34 cellular contexts compared by ENCODE assay signal in genomic region chrX:45154033-45154360, GRCh38. TPM values are rescaled to one million over a fixed set of nuclear protein-coding genes. Genes with fewer than 3 reads are reported as not detected.
"Had no signal": no experiment of that assay in that cellular context is flagged by ENCODE, and none has a peak within 500 bp of the region (broad histone marks: within the 10 kb centered on the region; RNA-seq: fewer than 3 reads in every experiment).

No MANE protein-coding gene starts in this region.

- H3K27ac Mint-ChIP-seq: activated CD4-positive, alpha-beta T cell treated with anti-CD3 and anti-CD28 coated beads, Interleukin-2, amount 10 ng/mL, durations not matched to agents 7 days and 5 days; activated CD8-positive, alpha-beta T cell treated with anti-CD3 and anti-CD28 coated beads, Interleukin-2, amount 10 ng/mL, durations not matched to agents 7 days and 5 days; activated naive CD4-positive, alpha-beta T cell treated with anti-CD3 and anti-CD28 coated beads, Interleukin-2, amount 50 U/mL, for 24 hours; activated T-cell treated with anti-CD3 and anti-CD28 coated beads, Interleukin-2, amount 50 U/mL, for 24 hours; activated T-helper 2 cell treated with anti-CD3 and anti-CD28 coated beads, Interferon-gamma antibody, Interleukin-2, Interleukin-4, amounts not matched to agents 10 μg/mL and 5 μg/mL and 100 μg/mL, durations not matched to agents 14 hours and 24 hours and 36 hours; T-helper 1 cell treated with Interleukin-12 subunit alpha and Interleukin-12 subunit beta and Interleukin-4 antibody, amounts not matched to agents 30 μg/mL and 1 μg/mL, for 36 hours; T-helper 2 cell treated with Interferon-gamma antibody and Interleukin-4, amounts not matched to agents 5 μg/mL and 100 μg/mL, for 36 hours had no signal

- H3K4me1 Mint-ChIP-seq: activated CD4-positive, alpha-beta T cell treated with anti-CD3 and anti-CD28 coated beads, Interleukin-2, amount 10 ng/mL, durations not matched to agents 7 days and 5 days; activated naive CD4-positive, alpha-beta T cell treated with anti-CD3 and anti-CD28 coated beads, Interleukin-2, amount 50 U/mL, for 24 hours; activated naive CD8-positive, alpha-beta T cell treated with anti-CD3 and anti-CD28 coated beads, Interleukin-2, amount 10 ng/mL, durations not matched to agents 7 days and 5 days had no signal

- H3K4me3 ChIP-seq: body of pancreas, Peyer's patch, SJSA1 had no signal

- DNase-seq: activated CD4-positive, alpha-beta T cell treated with anti-CD3 and anti-CD28 coated beads, Interleukin-2, amount 10 ng/mL, durations not matched to agents 7 days and 5 days; activated CD4-positive, alpha-beta T cell treated with anti-CD3 and anti-CD28 coated beads, Interleukin-2, amount 50 U/mL, for 48 hours; activated CD8-positive, alpha-beta T cell treated with anti-CD3 and anti-CD28 coated beads, Interleukin-2, amount 10 ng/mL, durations not matched to agents 7 days and 5 days; activated gamma-delta T cell; activated naive CD4-positive, alpha-beta T cell treated with Interleukin-2 at 50 U/mL for 16 hours; activated naive CD8-positive, alpha-beta T cell treated with anti-CD3 and anti-CD28 coated beads, Interleukin-2, amount 10 ng/mL, durations not matched to agents 7 days and 5 days; activated T-cell treated with anti-CD3 and anti-CD28 coated beads, Interleukin-2, amount 50 U/mL, for 24 hours; central memory CD4-positive, alpha-beta T cell; NCI-H1092 treated with DMSO at 0.1 percent for 48 hours; NCI-H1417; NCI-H146; NCI-H187; NCI-H2029 treated with DMSO at 0.1 percent for 48 hours; NCI-H2107; NCI-H2171; NCI-H510A; NCI-H526; NCI-H748 treated with DMSO at 0.1 percent for 48 hours; NK-92 treated with Interleukin-12 subunit alpha and Interleukin-12 subunit beta, amount 100 ng/mL, for 24 hours; PC-3; Peyer's patch; RPMI8226; SHP77 treated with DMSO at 0.1 percent for 48 hours; SK-N-SH had no signal

- ATAC-seq: activated CD8-positive, alpha-beta T cell treated with anti-CD3 and anti-CD28 coated beads, Interleukin-2, amount 10 ng/mL, durations not matched to agents 7 days and 5 days; body of pancreas; PC-3 had no signal

- H3K27me3 ChIP-seq: body of pancreas, Peyer's patch, SJSA1 had no signal

- H3K9me3 Mint-ChIP-seq: activated CD4-positive, alpha-beta T cell treated with anti-CD3 and anti-CD28 coated beads, Interleukin-2, amount 10 ng/mL, durations not matched to agents 7 days and 5 days; activated naive CD4-positive, alpha-beta T cell treated with anti-CD3 and anti-CD28 coated beads, Interleukin-2, amount 50 U/mL, for 24 hours; activated naive CD8-positive, alpha-beta T cell treated with anti-CD3 and anti-CD28 coated beads, Interleukin-2, amount 10 ng/mL, durations not matched to agents 7 days and 5 days; activated T-cell treated with anti-CD3 and anti-CD28 coated beads, Interleukin-2, amount 50 U/mL, for 24 hours; activated T-helper 2 cell treated with anti-CD3 and anti-CD28 coated beads, Interferon-gamma antibody, Interleukin-2, Interleukin-4, amounts not matched to agents 10 μg/mL and 5 μg/mL and 100 μg/mL, durations not matched to agents 14 hours and 24 hours and 36 hours; T-helper 1 cell treated with Interleukin-12 subunit alpha and Interleukin-12 subunit beta and Interleukin-4 antibody, amounts not matched to agents 30 μg/mL and 1 μg/mL, for 36 hours; T-helper 2 cell treated with Interferon-gamma antibody and Interleukin-4, amounts not matched to agents 5 μg/mL and 100 μg/mL, for 36 hours had no signal

- H3K27ac ChIP-seq: body of pancreas, KMS-11, Peyer's patch, SJSA1 had no signal

- H3K4me3 Mint-ChIP-seq: activated CD4-positive, alpha-beta T cell treated with anti-CD3 and anti-CD28 coated beads, Interleukin-2, amount 10 ng/mL, durations not matched to agents 7 days and 5 days; activated CD8-positive, alpha-beta T cell treated with anti-CD3 and anti-CD28 coated beads, Interleukin-2, amount 10 ng/mL, durations not matched to agents 7 days and 5 days; activated naive CD4-positive, alpha-beta T cell treated with anti-CD3 and anti-CD28 coated beads, Interleukin-2, amount 50 U/mL, for 24 hours; activated naive CD8-positive, alpha-beta T cell treated with anti-CD3 and anti-CD28 coated beads, Interleukin-2, amount 10 ng/mL, durations not matched to agents 7 days and 5 days; activated T-cell treated with anti-CD3 and anti-CD28 coated beads, Interleukin-2, amount 50 U/mL, for 24 hours; T-helper 1 cell treated with Interleukin-12 subunit alpha and Interleukin-12 subunit beta and Interleukin-4 antibody, amounts not matched to agents 30 μg/mL and 1 μg/mL, for 36 hours; T-helper 2 cell treated with Interferon-gamma antibody and Interleukin-4, amounts not matched to agents 5 μg/mL and 100 μg/mL, for 36 hours had no signal

- H3K27me3 Mint-ChIP-seq: activated CD4-positive, alpha-beta T cell treated with anti-CD3 and anti-CD28 coated beads, Interleukin-2, amount 10 ng/mL, durations not matched to agents 7 days and 5 days; activated naive CD4-positive, alpha-beta T cell treated with anti-CD3 and anti-CD28 coated beads, Interleukin-2, amount 50 U/mL, for 24 hours; activated naive CD8-positive, alpha-beta T cell treated with anti-CD3 and anti-CD28 coated beads, Interleukin-2, amount 10 ng/mL, durations not matched to agents 7 days and 5 days had no signal

- H3K36me3 Mint-ChIP-seq: activated naive CD4-positive, alpha-beta T cell treated with anti-CD3 and anti-CD28 coated beads, Interleukin-2, amount 50 U/mL, for 24 hours; activated naive CD8-positive, alpha-beta T cell treated with anti-CD3 and anti-CD28 coated beads, Interleukin-2, amount 10 ng/mL, durations not matched to agents 7 days and 5 days had no signal

RNA-seq across cellular contexts. Expression of gene DIPK2B, which starts 46.7 kb away (rescaled TPM):
- total RNA-seq: activated CD4-positive, alpha-beta T cell treated with anti-CD3 and anti-CD28 coated beads, Interleukin-2, amount 10 ng/mL, durations not matched to agents 7 days and 5 days; activated CD8-positive, alpha-beta T cell treated with anti-CD3 and anti-CD28 coated beads, Interleukin-2, amount 10 ng/mL, durations not matched to agents 7 days and 5 days; activated naive CD8-positive, alpha-beta T cell treated with anti-CD3 and anti-CD28 coated beads, Interleukin-2, amount 10 ng/mL, durations not matched to agents 7 days and 5 days; activated T-helper 2 cell treated with anti-CD3 and anti-CD28 coated beads, Interferon-gamma antibody, Interleukin-2, Interleukin-4, amounts not matched to agents 10 μg/mL and 5 μg/mL and 100 μg/mL, durations not matched to agents 14 hours and 24 hours and 36 hours; astrocyte; bronchial epithelial cell; LHCN-M2; SJSA1 had no signal
